ENCODE assay signal across 9 cellular contexts in the genomic region with DNA sequence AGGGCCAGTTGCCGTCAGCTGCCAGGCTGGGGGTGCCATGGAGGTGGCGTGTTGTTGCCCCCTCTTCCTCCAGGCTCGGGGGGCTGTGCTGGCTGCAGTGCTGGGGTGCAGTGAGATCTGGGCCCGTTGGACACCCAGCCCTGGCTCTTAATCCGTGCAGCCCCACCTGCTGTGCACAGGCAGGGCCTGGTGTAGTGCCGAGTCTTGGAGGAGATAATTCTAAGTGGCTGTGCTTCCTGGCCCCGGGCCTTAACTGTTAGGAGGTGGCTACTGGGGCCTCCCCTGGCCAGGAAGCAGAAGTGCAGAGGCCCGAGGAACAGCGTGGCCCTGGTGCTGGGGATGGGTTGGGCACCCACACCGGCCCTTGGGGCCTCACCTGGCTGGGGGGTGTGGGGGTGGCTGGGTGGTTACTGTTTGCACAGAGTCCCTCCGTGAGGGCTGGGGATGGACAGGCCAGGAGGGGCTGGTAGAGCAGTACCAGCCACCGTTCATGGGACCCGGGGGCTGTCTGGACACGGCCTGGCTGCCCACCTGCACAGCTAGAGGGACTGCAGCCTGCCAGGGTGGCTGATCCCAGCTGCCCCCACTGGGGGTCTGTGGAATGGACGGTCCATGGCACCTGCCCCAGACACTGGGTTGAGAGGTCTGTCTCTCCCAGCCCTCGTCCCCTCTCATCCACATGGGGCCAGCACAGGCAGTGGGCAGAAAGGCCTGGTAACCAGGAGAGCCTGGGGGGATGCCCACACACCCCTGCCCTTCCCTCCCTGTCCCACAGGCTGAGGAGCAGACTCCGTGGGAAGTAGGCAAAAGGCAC. TPM values are rescaled to one million over a fixed set of nuclear protein-coding genes. Genes with fewer than 3 reads are reported as not detected.
DNase-seq lines count a peak whose midpoint lies in the region; ATAC-seq, FAIRE-seq and TF ChIP-seq lines count a peak whose summit lies in the region.
"Had no signal": no experiment of that assay in that cellular context is flagged by ENCODE, and none has a peak within 500 bp of the region (broad histone marks: within the 10 kb centered on the region; RNA-seq: fewer than 3 reads in every experiment).

No MANE protein-coding gene starts in this region.

- ATAC-seq in GM18867 (IDR thresholded peaks at IDR 0.05; ENCODE audit: unreplicated experiment), result no peak

- intact Hi-C loops in CD14-positive monocyte (cut with micrococcal nuclease), result loop anchor here in 1 of 2 donors (10.0 kb wide), 2 partner anchors 82 to 138 kb away; a partner anchor contains a TSS

- H3K4me2 ChIP-seq in keratinocyte (ENCODE audit: control insufficient read depth, extremely low read depth, insufficient read depth, low read depth, low read length), result no peak overlapping the region

- H3K27ac ChIP-seq in WERI-Rb-1, result peak overlapping the region; percentile 29
- H3K27ac ChIP-seq in keratinocyte (ENCODE audit: control insufficient read depth, insufficient read depth, low read length), result no peak overlapping the region
- peak overlapping the region in 2 of 4 donors; percentile 26 to 91 for H3K27ac ChIP-seq in tibial nerve

- no peak for TF ChIP-seq POLR2A in tibial nerve (IDR thresholded peaks at IDR 0.05)

- no peaks in the 10 kb centered on the region for H4K20me1 ChIP-seq in keratinocyte (ENCODE audit: control insufficient read depth, extremely low read depth, insufficient read depth, low read length)

- no peaks in the 10 kb centered on the region for H3K9me3 ChIP-seq in WERI-Rb-1 (ENCODE audit: severe bottlenecking)
- H3K9me3 ChIP-seq in keratinocyte (ENCODE audit: control insufficient read depth, low read depth, low read length), result no peaks in the 10 kb centered on the region
- H3K9me3 ChIP-seq in tibial nerve, result no peaks in the 10 kb centered on the region

- H3K4me3 Mint-ChIP-seq in CD14-positive monocyte, result peak overlapping the region in 1 of 2 donors; percentile 34

- WGBS in tibial nerve, 2 donors, result 52 to 84% methylated on average over 8 of the region's 17 CpGs

- H3K9me1 ChIP-seq in keratinocyte (ENCODE audit: control insufficient read depth, extremely low read depth, insufficient read depth, low read length), result no peaks in the 10 kb centered on the region

- H3K79me2 ChIP-seq in keratinocyte (ENCODE audit: control insufficient read depth, insufficient read depth, low read length), result peaks cover 2% of the 10 kb centered on the region

- H3K9ac ChIP-seq in keratinocyte (ENCODE audit: control insufficient read depth, extremely low read depth, insufficient read depth, low read length), result no peak overlapping the region

- H3K36me3 ChIP-seq in WERI-Rb-1 (peaks cover 35% of the 10 kb centered on the region), keratinocyte (ENCODE audit: control insufficient read depth in 2 of 2, extremely low read depth in 1 of 2, insufficient read depth in 2 of 2, low read length in 2 of 2) (peaks cover 12 to 13% of the 10 kb centered on the region in 2 experiments), tibial nerve (peaks cover 3 to 63% (median 18%) of the 10 kb centered on the region in 3 donors)

- no peaks in the 10 kb centered on the region for H3K9me3 Mint-ChIP-seq in CD14-positive monocyte

- no peak for TF ChIP-seq EP300 in tibial nerve (IDR thresholded peaks at IDR 0.05)

- peaks cover 29% of the 10 kb centered on the region for H3K4me1 Mint-ChIP-seq in CD14-positive monocyte

- TF ChIP-seq CTCF in CD14-positive monocyte (IDR thresholded peaks at IDR 0.05), result peak; percentile 36
- TF ChIP-seq CTCF in WERI-Rb-1 (IDR thresholded peaks at IDR 0.05; ENCODE audit: low read depth, low read length), result peak; percentile 36; the same call in 1 of the 2 replicates
- peak; percentile 18 to 24 (median 18) for TF ChIP-seq CTCF in keratinocyte (optimal IDR thresholded peaks at IDR 0.05 in 1 of 3, IDR thresholded peaks at IDR 0.05 in 1 of 3, conservative IDR thresholded peaks at IDR 0.05 in 1 of 3; ENCODE audit: extremely low read depth in 1 of 3, insufficient read depth in 2 of 3, low read length in 3 of 3)
- no peak for TF ChIP-seq CTCF in tibial nerve (IDR thresholded peaks at IDR 0.05)

- H2AFZ ChIP-seq in keratinocyte (ENCODE audit: control insufficient read depth, low read length), result no peak overlapping the region

- peak overlapping the region in 1 of 7 donors; percentile 54 for H3K27ac Mint-ChIP-seq in CD14-positive monocyte

- no peak overlapping the region for H3K4me3 ChIP-seq in WERI-Rb-1 (ENCODE audit: low read depth, low read length)
- H3K4me3 ChIP-seq in keratinocyte (ENCODE audit: control insufficient read depth in 2 of 3, extremely low read depth in 1 of 3, insufficient read depth in 2 of 3, low read depth in 1 of 3, low read length in 3 of 3), result no peak overlapping the region
- H3K4me3 ChIP-seq in tibial nerve, result no peak overlapping the region

- H3K36me3 Mint-ChIP-seq in CD14-positive monocyte, result peaks cover 13 to 40% of the 10 kb centered on the region in 2 donors

- no peaks in the 10 kb centered on the region for H3K27me3 Mint-ChIP-seq in CD14-positive monocyte (ENCODE audit: low read depth in 3 of 3)

- DNase-seq in CD14-positive monocyte (ENCODE audit: low spot score) (no peak), HT-29 (ENCODE audit: low spot score) (peak; percentile 58), WERI-Rb-1 (peak; percentile 74), keratinocyte (ENCODE audit: low read depth, low spot score) (no peak), DMS79 (lab: John Stamatoyannopoulos, UW) (no peak), tibial nerve (ENCODE audit: low spot score in 2 of 2) (no peak)
- DNase-seq in stimulated activated CD4-positive, alpha-beta T cell treated with anti-CD3 and anti-CD28 coated beads, Interleukin-12 subunit alpha, Interleukin-12 subunit beta, amount 100 ng/mL, for 4 hours, result no peak
- DNase-seq: NCI-H524 treated with DMSO at 0.1 percent for 48 hours had no signal

- H3K27me3 ChIP-seq in WERI-Rb-1 (ENCODE audit: insufficient read depth, low read depth, severe bottlenecking), result no peaks in the 10 kb centered on the region
- no peaks in the 10 kb centered on the region for H3K27me3 ChIP-seq in keratinocyte (ENCODE audit: control insufficient read depth, extremely low read depth, insufficient read depth, low read length)
- no peaks in the 10 kb centered on the region for H3K27me3 ChIP-seq in tibial nerve

- peaks cover 18% of the 10 kb centered on the region for H3K4me1 ChIP-seq in keratinocyte (ENCODE audit: control insufficient read depth, extremely low read depth, insufficient read depth, low read length)
- peaks cover 0 to 59% (median 28%) of the 10 kb centered on the region in 4 donors for H3K4me1 ChIP-seq in tibial nerve

- dilution Hi-C loops in keratinocyte (cut with MboI; ENCODE audit: extremely low pct_ligation_motif_present, low sequenced_read_pairs), result no loop called here

- FAIRE-seq in keratinocyte (lab: Jason Lieb, UNC), result no peak

RNA-seq across cellular contexts. Expression of a gene that starts 3.3 kb away (rescaled TPM):
- 100 to 1,000 TPM; 459 to 508 TPM for polyA plus RNA-seq in CD14-positive monocyte
- total RNA-seq in HT-29 (2014; rRNA removed; shearing (Covaris generic)), result 1,102 and 1,117 TPM in 2 replicates
- polyA plus RNA-seq in keratinocyte, result 193 to 279 TPM (median 243 TPM) in 3 replicates
- polyA plus RNA-seq in keratinocyte (2011; ENCODE audit: low read depth), result 60.6 TPM
- polyA plus RNA-seq in keratinocyte (2011; cell fraction: cytosol; rRNA removed), result 222 and 463 TPM in 2 replicates
- polyA plus RNA-seq in keratinocyte (2011; cell fraction: nucleus; rRNA removed), result 106 and 126 TPM in 2 replicates
- 311 and 442 TPM in 2 replicates for polyA plus RNA-seq in keratinocyte (2012; ENCODE audit: low replicate concordance)
- 86.1 to 197 TPM (median 110 TPM) in 3 replicates for polyA minus RNA-seq in keratinocyte
- 240 TPM for polyA minus RNA-seq in keratinocyte (2011; cell fraction: cytosol; rRNA and poly(A)+ RNA removed)
- polyA minus RNA-seq in keratinocyte (2011; cell fraction: nucleus; rRNA and poly(A)+ RNA removed), result 33.0 and 50.3 TPM in 2 replicates
- 100 to 1,000 TPM; 337 to 518 (median 493) TPM for total RNA-seq in tibial nerve

RNA-seq across cellular contexts. Expression of a gene that starts 11.9 kb away (rescaled TPM):
- polyA plus RNA-seq in CD14-positive monocyte, result 100 to 1,000 TPM; 195 to 222 TPM
- 394 and 395 TPM in 2 replicates for total RNA-seq in HT-29 (2014; rRNA removed; shearing (Covaris generic))
- 178 to 229 TPM (median 200 TPM) in 3 replicates for polyA plus RNA-seq in keratinocyte
- polyA plus RNA-seq in keratinocyte (2011; ENCODE audit: low read depth), result 36.7 TPM
- 91.1 and 188 TPM in 2 replicates for polyA plus RNA-seq in keratinocyte (2011; cell fraction: cytosol; rRNA removed)
- 67.8 and 76.3 TPM in 2 replicates for polyA plus RNA-seq in keratinocyte (2011; cell fraction: nucleus; rRNA removed)
- polyA plus RNA-seq in keratinocyte (2012; ENCODE audit: low replicate concordance), result 121 and 290 TPM in 2 replicates
- polyA minus RNA-seq in keratinocyte, result 137 to 213 TPM (median 150 TPM) in 3 replicates
- polyA minus RNA-seq in keratinocyte (2011; cell fraction: cytosol; rRNA and poly(A)+ RNA removed), result 236 TPM
- 34.9 and 42.6 TPM in 2 replicates for polyA minus RNA-seq in keratinocyte (2011; cell fraction: nucleus; rRNA and poly(A)+ RNA removed)
- 100 to 1,000 TPM in 3 of 4 donors, 10 to 100 TPM in 1; 81.6 to 136 (median 121) TPM for total RNA-seq in tibial nerve

RNA-seq across cellular contexts. Expression of a gene that starts 40.1 kb away (rescaled TPM):
- 100 to 1,000 TPM; 108 to 137 TPM for polyA plus RNA-seq in CD14-positive monocyte
- 93.3 and 102 TPM in 2 replicates for total RNA-seq in HT-29 (2014; rRNA removed; shearing (Covaris generic))
- 0.56 to 1.3 TPM (median 1.1 TPM) in 3 replicates for polyA plus RNA-seq in keratinocyte
- polyA plus RNA-seq in keratinocyte (2011; ENCODE audit: low read depth), result 0.85 TPM
- polyA plus RNA-seq in keratinocyte (2011; cell fraction: cytosol; rRNA removed), result 0.33 and 1.3 TPM in 2 replicates
- polyA plus RNA-seq in keratinocyte (2011; cell fraction: nucleus; rRNA removed), result 1.5 and 2.9 TPM in 2 replicates
- 3.3 and 7.0 TPM in 2 replicates for polyA plus RNA-seq in keratinocyte (2012; ENCODE audit: low replicate concordance)
- polyA minus RNA-seq in keratinocyte, result 0.51 to 3.4 TPM (median 1.3 TPM) in 3 replicates
- 6.5 TPM for polyA minus RNA-seq in keratinocyte (2011; cell fraction: cytosol; rRNA and poly(A)+ RNA removed)
- 1.4 and 3.4 TPM in 2 replicates for polyA minus RNA-seq in keratinocyte (2011; cell fraction: nucleus; rRNA and poly(A)+ RNA removed)
- 10 to 100 TPM; 28.4 to 66.9 (median 38.6) TPM for total RNA-seq in tibial nerve

Comparison
In these comparisons a context has a peak if more than half of its experiments do, and no peak if none do; other contexts are left out.
1. DNase-seq: peak in HT-29 (single experiment) and WERI-Rb-1 (single experiment); none in CD14-positive monocyte (single experiment), keratinocyte (single experiment), stimulated activated CD4-positive, alpha-beta T cell treated with anti-CD3 and anti-CD28 coated beads, Interleukin-12 subunit alpha, Interleukin-12 subunit beta, amount 100 ng/mL, for 4 hours (single experiment), DMS79 (single experiment) and tibial nerve (0 of 2).
2. CTCF ChIP-seq: peak in CD14-positive monocyte (single experiment), WERI-Rb-1 (single experiment) and keratinocyte (3 of 3); none in tibial nerve (0 of 5).